Comparison of ENCODE assay signal across 8 cellular contexts in genomic region chr1:171984850-171985485, GRCh38.
DNase-seq lines count a peak whose midpoint lies in the region; ATAC-seq, FAIRE-seq and TF ChIP-seq lines count a peak whose summit lies in the region.

No MANE protein-coding gene starts in this region.

- H3K27ac ChIP-seq in CD8-positive, alpha-beta T cell (ENCODE audit: low read depth, low read length): no peak overlapping the region
- no peak overlapping the region for H3K27ac ChIP-seq in K562 (ENCODE audit: extremely low read depth, low read depth, low read length)
- no peak overlapping the region for H3K27ac ChIP-seq in keratinocyte (ENCODE audit: control insufficient read depth, insufficient read depth, low read length)
- H3K27ac ChIP-seq in upper lobe of left lung: no peak overlapping the region

- no peak overlapping the region for H3K27ac Mint-ChIP-seq in CD8-positive, alpha-beta T cell
- H3K27ac Mint-ChIP-seq in activated naive CD8-positive, alpha-beta T cell treated with anti-CD3 and anti-CD28 coated beads, Interleukin-2, amount 50 U/mL, for 24 hours: no peak overlapping the region

- H3K27me3 Mint-ChIP-seq in CD8-positive, alpha-beta T cell (ENCODE audit: low read depth): peaks cover 2% of the 10 kb centered on the region
- H3K27me3 Mint-ChIP-seq in activated naive CD8-positive, alpha-beta T cell treated with anti-CD3 and anti-CD28 coated beads, Interleukin-2, amount 50 U/mL, for 24 hours: peaks cover 2% of the 10 kb centered on the region

- peak; percentile 76 for FAIRE-seq in K562 (lab: Jason Lieb, UNC)
- peak; percentile 80 for FAIRE-seq in keratinocyte (lab: Jason Lieb, UNC)

- in situ Hi-C loops in K562 (cut with MboI): loop anchor here (5.0 kb wide), 2 partner anchors 183 to 343 kb away; no protein-coding TSS in a partner anchor

- dilution Hi-C loops in keratinocyte (cut with MboI; ENCODE audit: extremely low pct_ligation_motif_present, low sequenced_read_pairs): loop anchor here (10.0 to 25.0 kb wide), 2 partner anchors 180 to 348 kb away; no protein-coding TSS in a partner anchor

- ATAC-seq in CD8-positive, alpha-beta T cell: no peak
- ATAC-seq in K562 (peak; percentile 76), upper lobe of left lung (ENCODE audit: low FRiP score in 2 of 2) (peak in 1 of 2 donors; percentile 80), GM21381 (IDR thresholded peaks at IDR 0.05; ENCODE audit: unreplicated experiment) (no peak)
- ATAC-seq in activated naive CD8-positive, alpha-beta T cell treated with anti-CD3 and anti-CD28 coated beads, Interleukin-2, amount 50 U/mL, for 24 hours: no peak

- H3K9me3 Mint-ChIP-seq in CD8-positive, alpha-beta T cell: no peaks in the 10 kb centered on the region
- no peaks in the 10 kb centered on the region for H3K9me3 Mint-ChIP-seq in activated naive CD8-positive, alpha-beta T cell treated with anti-CD3 and anti-CD28 coated beads, Interleukin-2, amount 50 U/mL, for 24 hours

- H3K36me3 Mint-ChIP-seq in CD8-positive, alpha-beta T cell: no peaks in the 10 kb centered on the region
- no peaks in the 10 kb centered on the region for H3K36me3 Mint-ChIP-seq in activated naive CD8-positive, alpha-beta T cell treated with anti-CD3 and anti-CD28 coated beads, Interleukin-2, amount 50 U/mL, for 24 hours (ENCODE audit: low read depth)

- no TSS peak for BruUV-seq in K562 (replicated peaks; lab: Mats Ljungman, UMichigan)

- TF ChIP-seq CTCF in CD8-positive, alpha-beta T cell (IDR thresholded peaks at IDR 0.05): peak; percentile 86
- TF ChIP-seq CTCF in K562 (IDR thresholded peaks at IDR 0.05 in 2 of 3, conservative IDR thresholded peaks at IDR 0.05 in 1 of 3; ENCODE audit: insufficient read depth in 2 of 3, low read depth in 1 of 3, low read length in 3 of 3) (peak; percentile 62 to 78 (median 67); a peak in 5 of 6 replicates), keratinocyte (optimal IDR thresholded peaks at IDR 0.05 in 1 of 3, IDR thresholded peaks at IDR 0.05 in 1 of 3, conservative IDR thresholded peaks at IDR 0.05 in 1 of 3; ENCODE audit: extremely low read depth in 1 of 3, insufficient read depth in 2 of 3, low read length in 3 of 3) (peak; percentile 63 to 65 (median 65)), upper lobe of left lung (IDR thresholded peaks at IDR 0.05) (peak; percentile 46 to 78 (median 67))

- no peaks in the 10 kb centered on the region for H3K79me2 ChIP-seq in K562 (ENCODE audit: control insufficient read depth, insufficient read depth, low read length)
- no peaks in the 10 kb centered on the region for H3K79me2 ChIP-seq in keratinocyte (ENCODE audit: control insufficient read depth, insufficient read depth, low read length)

- peak in 1 of 7 experiments; percentile 11 for DNase-seq in CD8-positive, alpha-beta T cell
- DNase-seq in GM19238 (ENCODE audit: insufficient read length, low spot score) (peak; percentile 3), NCI-H2227 (lab: John Stamatoyannopoulos, UW; ENCODE audit: unreplicated experiment) (peak; percentile 35), K562 (ENCODE audit: extremely low read depth in 1 of 4, low spot score in 3 of 4) (peak; percentile 23 to 34 (median 28)), keratinocyte (ENCODE audit: low read depth, low spot score) (no peak), upper lobe of left lung (no peak)
- no peak for DNase-seq in activated naive CD8-positive, alpha-beta T cell treated with anti-CD3 and anti-CD28 coated beads, Interleukin-2, amount 50 U/mL, for 24 hours

- H3K4me3 ChIP-seq in CD8-positive, alpha-beta T cell (ENCODE audit: low read depth, low read length): no peak overlapping the region
- H3K4me3 ChIP-seq in K562 (no peak overlapping the region), keratinocyte (ENCODE audit: control insufficient read depth in 2 of 3, extremely low read depth in 1 of 3, insufficient read depth in 2 of 3, low read depth in 1 of 3, low read length in 3 of 3) (no peak overlapping the region), upper lobe of left lung (no peak overlapping the region)

- no peaks in the 10 kb centered on the region for H3K4me1 Mint-ChIP-seq in CD8-positive, alpha-beta T cell (ENCODE audit: low read depth)
- H3K4me1 Mint-ChIP-seq in activated naive CD8-positive, alpha-beta T cell treated with anti-CD3 and anti-CD28 coated beads, Interleukin-2, amount 50 U/mL, for 24 hours: no peaks in the 10 kb centered on the region

- no peak overlapping the region for H3K4me2 ChIP-seq in K562 (ENCODE audit: insufficient read depth, low read length)
- H3K4me2 ChIP-seq in keratinocyte (ENCODE audit: control insufficient read depth, extremely low read depth, insufficient read depth, low read depth, low read length): no peak overlapping the region

- no peak for TF ChIP-seq EP300 in K562 (IDR thresholded peaks at IDR 0.05; ENCODE audit: low read length)
- no peak for TF ChIP-seq EP300 in upper lobe of left lung (IDR thresholded peaks at IDR 0.05)

- 1% methylated on average over 3 of the region's 3 CpGs for WGBS in K562 (ENCODE audit: insufficient coverage, low coverage, missing lambda C conversion rate)
- 22 to 31% methylated on average over 3 of the region's 3 CpGs for WGBS in upper lobe of left lung, 2 donors

- H4K20me1 ChIP-seq in K562 (replicated peaks; ENCODE audit: control insufficient read depth, insufficient read depth, low read length): no peaks in the 10 kb centered on the region
- H4K20me1 ChIP-seq in keratinocyte (ENCODE audit: control insufficient read depth, extremely low read depth, insufficient read depth, low read length): no peaks in the 10 kb centered on the region

- POLR2A ChIA-PET in CD8-positive, alpha-beta T cell (lab: Charles Lee): interaction anchor here (1.3 kb wide), 1 partner anchor 183 kb away, joined by 3 read pairs; no protein-coding TSS in a partner anchor
- POLR2A ChIA-PET in K562 (lab: Yijun Ruan, JAX): no interaction called here

- intact Hi-C loops in CD8-positive, alpha-beta T cell (cut with DNase I, micrococcal nuclease): loop anchor here (1.0 to 2.0 kb wide), 4 partner anchors 184 to 340 kb away; no protein-coding TSS in a partner anchor
- intact Hi-C loops in K562 (cut with micrococcal nuclease): loop anchor here (1.0 to 10.0 kb wide), 3 partner anchors 184 to 500 kb away; partner anchors contain the start of gene PRRC2C

- CTCF ChIA-PET in CD8-positive, alpha-beta T cell (lab: Charles Lee): interaction anchor here (0.6 to 8.6 kb wide), 22 partner anchors 9 to 601 kb away, joined by 3 to 115 read pairs (median 4); partner anchors contain the start of gene PIGC
- CTCF ChIA-PET in K562 (lab: Yijun Ruan, JAX; ENCODE audit: low intra/inter-chr PET ratio): interaction anchor here (0.7 to 2.7 kb wide), 6 partner anchors 183 to 445 kb away, joined by 3 to 19 read pairs (median 3); no protein-coding TSS in a partner anchor

- H3K9me1 ChIP-seq in K562 (ENCODE audit: control insufficient read depth, insufficient read depth, low read length): no peaks in the 10 kb centered on the region
- no peaks in the 10 kb centered on the region for H3K9me1 ChIP-seq in keratinocyte (ENCODE audit: control insufficient read depth, extremely low read depth, insufficient read depth, low read length)

- no peaks in the 10 kb centered on the region for H3K4me1 ChIP-seq in CD8-positive, alpha-beta T cell (ENCODE audit: insufficient read depth, low read length)
- H3K4me1 ChIP-seq in K562 (replicated peaks in 1 of 2; ENCODE audit: control insufficient read depth in 2 of 2, insufficient read depth in 2 of 2, low read length in 2 of 2) (no peaks in the 10 kb centered on the region), keratinocyte (ENCODE audit: control insufficient read depth, extremely low read depth, insufficient read depth, low read length) (no peaks in the 10 kb centered on the region), upper lobe of left lung (peaks cover 0 to 3% (median 0%) of the 10 kb centered on the region in 4 donors)

- TF ChIP-seq POLR2A in K562 (conservative IDR thresholded peaks at IDR 0.05): no peak
- no peak for TF ChIP-seq POLR2A in upper lobe of left lung (IDR thresholded peaks at IDR 0.05)

- no peak overlapping the region for H3K9ac ChIP-seq in K562 (ENCODE audit: insufficient read depth in 1 of 2, low read depth in 2 of 2, low read length in 2 of 2)
- no peak overlapping the region for H3K9ac ChIP-seq in keratinocyte (ENCODE audit: control insufficient read depth, extremely low read depth, insufficient read depth, low read length)

- H3K9me3 ChIP-seq in CD8-positive, alpha-beta T cell (ENCODE audit: low read length): no peaks in the 10 kb centered on the region
- no peaks in the 10 kb centered on the region for H3K9me3 ChIP-seq in K562 (replicated peaks; ENCODE audit: control insufficient read depth, insufficient read depth, low read depth, low read length)
- no peaks in the 10 kb centered on the region for H3K9me3 ChIP-seq in keratinocyte (ENCODE audit: control insufficient read depth, low read depth, low read length)
- H3K9me3 ChIP-seq in upper lobe of left lung: no peaks in the 10 kb centered on the region

- no peak overlapping the region for H3K4me3 Mint-ChIP-seq in CD8-positive, alpha-beta T cell
- no peak overlapping the region for H3K4me3 Mint-ChIP-seq in activated naive CD8-positive, alpha-beta T cell treated with anti-CD3 and anti-CD28 coated beads, Interleukin-2, amount 50 U/mL, for 24 hours

- no peaks in the 10 kb centered on the region for H3K36me3 ChIP-seq in CD8-positive, alpha-beta T cell (ENCODE audit: insufficient read depth, low read length)
- no peaks in the 10 kb centered on the region for H3K36me3 ChIP-seq in K562 (ENCODE audit: control insufficient read depth, insufficient read depth, low read length)
- no peaks in the 10 kb centered on the region for H3K36me3 ChIP-seq in keratinocyte (ENCODE audit: control insufficient read depth in 2 of 2, extremely low read depth in 1 of 2, insufficient read depth in 2 of 2, low read length in 2 of 2)
- no peaks in the 10 kb centered on the region for H3K36me3 ChIP-seq in upper lobe of left lung

- H3K27me3 ChIP-seq in CD8-positive, alpha-beta T cell (ENCODE audit: insufficient read depth, low read length): no peaks in the 10 kb centered on the region
- H3K27me3 ChIP-seq in K562 (ENCODE audit: control insufficient read depth in 2 of 2, insufficient read depth in 2 of 2, low read length in 2 of 2) (no peaks in the 10 kb centered on the region), keratinocyte (ENCODE audit: control insufficient read depth, extremely low read depth, insufficient read depth, low read length) (no peaks in the 10 kb centered on the region), upper lobe of left lung (no peaks in the 10 kb centered on the region)

- peak; percentile 69 to 87 for TF ChIP-seq RAD21 in K562 (CRISPR knock-in tag; conservative IDR thresholded peaks at IDR 0.05 in 1 of 2, IDR thresholded peaks at IDR 0.05 in 1 of 2)

- H2AFZ ChIP-seq in K562 (ENCODE audit: low read depth, low read length) (no peak overlapping the region), keratinocyte (ENCODE audit: control insufficient read depth, low read length) (no peak overlapping the region)

TF ChIP-seq in K562, 482 proteins besides CTCF, POLR2A, EP300 and RAD21 (continues in another document):
- peak; percentile 59; the same call in 1 of the 2 replicates for TF ChIP-seq ETV1 (tag; conservative IDR thresholded peaks at IDR 0.05; ENCODE audit: low read depth)
- peak; percentile 70 for TF ChIP-seq SMC3 (conservative IDR thresholded peaks at IDR 0.05; ENCODE audit: insufficient read depth, low read depth, low read length)
- no peak for TF ChIP-seq SMAD1 (IDR thresholded peaks at IDR 0.05; ENCODE audit: low read depth, low read length, partially characterized antibody)
- no peak for TF ChIP-seq SMAD2 (IDR thresholded peaks at IDR 0.05; ENCODE audit: low read depth, low read length)

Comparison
In these comparisons a context has a peak if more than half of its experiments do, and no peak if none do; other contexts are left out.
1. DNase-seq: peak in GM19238 (single experiment), NCI-H2227 (single experiment) and K562 (4 of 4); none in keratinocyte (single experiment), upper lobe of left lung (0 of 2) and activated naive CD8-positive, alpha-beta T cell treated with anti-CD3 and anti-CD28 coated beads, Interleukin-2, amount 50 U/mL, for 24 hours (single experiment).
2. Peak in every context shown above with its lines, with median percentiles within 50 percentile points of each other: CTCF ChIP-seq.